ENCODE assay signal across 1 cellular context in genomic region chr19:49486232-49486631, GRCh38.
TF ChIP-seq lines count a peak whose summit lies in the region.

No MANE protein-coding gene starts in this region.

TF ChIP-seq in GM23338, 12 proteins besides CTCF, POLR2A, EP300 and RAD21 (continued from another document):
- TF ChIP-seq ZNF462 (CRISPR knock-in tag; IDR thresholded peaks at IDR 0.05) (no peak), EZH2phosphoT487 (IDR thresholded peaks at IDR 0.05; ENCODE audit: unreplicated experiment) (no peak), ZNF331 (CRISPR knock-in tag; IDR thresholded peaks at IDR 0.05; ENCODE audit: low read depth) (no peak), REST (IDR thresholded peaks at IDR 0.05; ENCODE audit: unreplicated experiment) (no peak), ZNF114 (CRISPR knock-in tag; IDR thresholded peaks at IDR 0.05) (no peak)
